Comparison of ENCODE assay signal across 11 cellular contexts in the genomic region with DNA sequence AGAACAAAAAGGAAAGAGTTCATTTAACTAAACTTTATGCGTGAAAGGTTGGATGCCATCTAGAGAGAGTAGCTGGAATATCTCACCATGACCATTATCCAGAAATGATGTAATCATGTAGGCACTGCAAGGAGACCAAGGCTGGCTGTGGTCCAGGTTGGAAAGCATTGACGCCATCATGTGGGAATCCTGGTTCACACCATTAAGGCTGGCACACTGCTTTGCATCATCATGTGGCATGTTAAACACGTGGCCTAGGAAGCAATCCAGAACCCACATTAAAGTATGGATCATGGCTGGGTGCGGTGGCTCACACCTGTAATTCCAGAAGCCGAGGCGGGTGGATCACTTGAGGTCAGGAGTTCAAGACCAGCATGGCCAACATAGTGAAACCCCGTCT. TPM values are rescaled to one million over a fixed set of nuclear protein-coding genes. Genes with fewer than 3 reads are reported as not detected.
DNase-seq lines count a peak whose midpoint lies in the region; ATAC-seq, FAIRE-seq and TF ChIP-seq lines count a peak whose summit lies in the region.
"Had no signal": no experiment of that assay in that cellular context is flagged by ENCODE, and none has a peak within 500 bp of the region (broad histone marks: within the 10 kb centered on the region; RNA-seq: fewer than 3 reads in every experiment).

No MANE protein-coding gene starts in this region.

- H3K36me3 ChIP-seq in SJSA1 (peaks cover 83% of the 10 kb centered on the region), gastrocnemius medialis (peaks cover 0 to 61% of the 10 kb centered on the region in 2 donors)

- DNase-seq in EH (ENCODE audit: low read depth) (peak; percentile 88), SJSA1 (ENCODE audit: low read depth in 1 of 2, low spot score in 2 of 2) (peak; percentile 52 to 80), foreskin keratinocyte (peak; percentile 88 to 94), gastrocnemius medialis (peak; percentile 58 to 86), COLO668 (lab: John Stamatoyannopoulos, UW; ENCODE audit: unreplicated experiment) (no peak), middle frontal gyrus (ENCODE audit: extremely low spot score, low spot score) (no peak), D721Med (ENCODE audit: insufficient read length, low spot score) (no peak)
- DNase-seq: activated naive CD4-positive, alpha-beta T cell treated with Interleukin-2 at 50 U/mL for 16 hours had no signal

- H3K9me3 ChIP-seq in SJSA1 (replicated peaks) (no peaks in the 10 kb centered on the region), gastrocnemius medialis (no peaks in the 10 kb centered on the region)

- intact Hi-C loops in gastrocnemius medialis (cut with DNase I; ENCODE audit: low total_unique reads): loop anchor here (5.0 kb wide), 1 partner anchor 1226 kb away; no protein-coding TSS in a partner anchor

- peak; percentile 57 for TF ChIP-seq CTCF in foreskin keratinocyte (conservative IDR thresholded peaks at IDR 0.05)
- TF ChIP-seq CTCF in gastrocnemius medialis (IDR thresholded peaks at IDR 0.05 in 4 of 5, conservative IDR thresholded peaks at IDR 0.05 in 1 of 5): no peak
- no peak for TF ChIP-seq CTCF in D721Med (IDR thresholded peaks at IDR 0.05; ENCODE audit: insufficient read depth, missing control alignments)

- no peak for FAIRE-seq in D721Med (lab: Jason Lieb, UNC)
- FAIRE-seq: islet of Langerhans had no signal

- H3K27ac ChIP-seq in SJSA1: peak overlapping the region; percentile 9; the same call in 1 of the 2 replicates
- no peak overlapping the region for H3K27ac ChIP-seq in foreskin keratinocyte
- H3K27ac ChIP-seq in gastrocnemius medialis: peak overlapping the region; percentile 88 to 96 (median 90)

- peak; percentile 5 for ATAC-seq in foreskin keratinocyte
- peak; percentile 8 to 9 for ATAC-seq in gastrocnemius medialis
- ATAC-seq in HG02885 (IDR thresholded peaks at IDR 0.05; ENCODE audit: poor library complexity, unreplicated experiment): no peak

- in situ Hi-C loops in gastrocnemius medialis (cut with MboI; ENCODE audit: low sequenced_read_pairs in 4 of 4): loop anchor here (5.0 to 25.0 kb wide), 5 partner anchors 66 to 1904 kb away; no protein-coding TSS in a partner anchor

- no peaks in the 10 kb centered on the region; the same call in 1 of the 2 replicates for H3K27me3 ChIP-seq in SJSA1 (replicated peaks)
- H3K27me3 ChIP-seq in foreskin keratinocyte: no peaks in the 10 kb centered on the region
- H3K27me3 ChIP-seq in gastrocnemius medialis: no peaks in the 10 kb centered on the region

- no peak for TF ChIP-seq POLR2A in gastrocnemius medialis (IDR thresholded peaks at IDR 0.05)

- H3K4me3 ChIP-seq in SJSA1 (no peak overlapping the region), gastrocnemius medialis (peak overlapping the region in 3 of 4 donors; percentile 7 to 74 (median 38))

- H3K4me1 ChIP-seq in SJSA1 (replicated peaks) (peaks cover 36% of the 10 kb centered on the region), foreskin keratinocyte (peaks cover 7% of the 10 kb centered on the region), gastrocnemius medialis (peaks cover 37 to 53% of the 10 kb centered on the region in 2 donors)

RNA-seq across cellular contexts. Expression of gene ADAMTS1, which starts 4.3 kb away (rescaled TPM):
- total RNA-seq in SJSA1 (2014; rRNA removed; shearing (Covaris generic)): 57.6 and 69.7 TPM in 2 replicates
- 69.7 and 71.7 TPM in 2 replicates for total RNA-seq in foreskin keratinocyte
- 12.8 and 16.9 TPM in 2 replicates for polyA plus RNA-seq in foreskin keratinocyte
- total RNA-seq in gastrocnemius medialis: 10 to 100 TPM; 23.7 to 43.8 (median 33.1) TPM
- total RNA-seq: OCI-LY7 had no signal

Comparison
In these comparisons a context has a peak if more than half of its experiments do, and no peak if none do; other contexts are left out.
1. DNase-seq: peak in EH (single experiment), SJSA1 (2 of 2), foreskin keratinocyte (2 of 2) and gastrocnemius medialis (2 of 2); none in COLO668 (single experiment), middle frontal gyrus (single experiment) and D721Med (single experiment).